ENCODE assay signal across 21 cellular contexts in genomic region chr1:27584453-27584852, GRCh38. TPM values are rescaled to one million over a fixed set of nuclear protein-coding genes. Genes with fewer than 3 reads are reported as not detected.
"Had no signal": no experiment of that assay in that cellular context is flagged by ENCODE, and none has a peak within 500 bp of the region (broad histone marks: within the 10 kb centered on the region; RNA-seq: fewer than 3 reads in every experiment).

No MANE protein-coding gene starts in this region.

- H3K27me3 ChIP-seq: testis, transverse colon had no signal

- H3K27ac Mint-ChIP-seq: dendritic cell treated with granulocyte-macrophage colony-stimulating factor and Interleukin-4, amounts not matched to agents 40 ng/mL and 50 ng/mL, for 4 days; nephron; stimulated activated naive B cell treated with anti-CD40 and anti-IgM and Interleukin-4, amounts not matched to agents 10 μg/mL and 1 μg/mL and 100 μg/mL, for 72 hours had no signal

- H3K4me1 ChIP-seq: parathyroid adenoma had no signal

- H3K36me3 ChIP-seq: transverse colon had no signal

- DNase-seq: effector memory CD8-positive, alpha-beta T cell; immature natural killer cell; left ventricle myocardium superior; mesendoderm; naive B cell; occipital lobe; psoas muscle; retina; stimulated activated CD4-positive, alpha-beta T cell treated with anti-CD3 and anti-CD28 coated beads, Interleukin-2, amount 100 ng/mL, for 24 hours; stimulated activated CD4-positive, alpha-beta T cell treated with anti-CD3 and anti-CD28 coated beads, Interleukin-4, amount 100 ng/mL, for 4 hours; stimulated activated naive B cell treated with anti-CD40 and anti-IgM and Interleukin-4, amounts not matched to agents 10 μg/mL and 1 μg/mL and 100 μg/mL, for 72 hours; stimulated activated naive CD8-positive, alpha-beta T cell treated with anti-CD3 and anti-CD28 coated beads, Interleukin-15, amount 100 ng/mL, for 72 hours; testis; transverse colon had no signal

- ATAC-seq: effector memory CD8-positive, alpha-beta T cell; left ventricle myocardium superior; psoas muscle; sciatic nerve; stimulated activated naive B cell treated with anti-CD40 and anti-IgM and Interleukin-4, amounts not matched to agents 10 μg/mL and 1 μg/mL and 100 μg/mL, for 72 hours; stimulated activated naive CD8-positive, alpha-beta T cell treated with anti-CD3 and anti-CD28 coated beads, Interleukin-15, amount 100 ng/mL, for 72 hours had no signal

- H2AFZ ChIP-seq: parathyroid adenoma had no signal

- H3K4me3 ChIP-seq: psoas muscle, testis, transverse colon had no signal

- H3K9me3 ChIP-seq: psoas muscle, testis, transverse colon had no signal

- H3K9ac ChIP-seq: parathyroid adenoma had no signal

- H3K27ac ChIP-seq: parathyroid adenoma, transverse colon had no signal

- FAIRE-seq: keratinocyte had no signal

- H3K9me3 Mint-ChIP-seq: dendritic cell treated with granulocyte-macrophage colony-stimulating factor and Interleukin-4, amounts not matched to agents 40 ng/mL and 50 ng/mL, for 4 days; effector memory CD8-positive, alpha-beta T cell; immature natural killer cell; naive B cell; nephron; stimulated activated naive B cell treated with anti-CD40 and anti-IgM and Interleukin-4, amounts not matched to agents 10 μg/mL and 1 μg/mL and 100 μg/mL, for 72 hours; stimulated activated naive CD8-positive, alpha-beta T cell treated with anti-CD3 and anti-CD28 coated beads, Interleukin-15, amount 100 ng/mL, for 72 hours had no signal

- H3K4me3 Mint-ChIP-seq: dendritic cell treated with granulocyte-macrophage colony-stimulating factor and Interleukin-4, amounts not matched to agents 40 ng/mL and 50 ng/mL, for 4 days; effector memory CD8-positive, alpha-beta T cell; immature natural killer cell; naive B cell; nephron; stimulated activated naive B cell treated with anti-CD40 and anti-IgM and Interleukin-4, amounts not matched to agents 10 μg/mL and 1 μg/mL and 100 μg/mL, for 72 hours; stimulated activated naive CD8-positive, alpha-beta T cell treated with anti-CD3 and anti-CD28 coated beads, Interleukin-15, amount 100 ng/mL, for 72 hours had no signal

- H3K36me3 Mint-ChIP-seq: immature natural killer cell, naive B cell had no signal

- H3K27me3 Mint-ChIP-seq: dendritic cell treated with granulocyte-macrophage colony-stimulating factor and Interleukin-4, amounts not matched to agents 40 ng/mL and 50 ng/mL, for 4 days; effector memory CD8-positive, alpha-beta T cell; naive B cell; stimulated activated naive B cell treated with anti-CD40 and anti-IgM and Interleukin-4, amounts not matched to agents 10 μg/mL and 1 μg/mL and 100 μg/mL, for 72 hours; stimulated activated naive CD8-positive, alpha-beta T cell treated with anti-CD3 and anti-CD28 coated beads, Interleukin-15, amount 100 ng/mL, for 72 hours had no signal

RNA-seq across cellular contexts. Expression of gene FGR, which starts 50.5 kb away (rescaled TPM):
- total RNA-seq: epithelial cell of proximal tubule, fibroblast of villous mesenchyme had no signal
